1 cellular context compared by ENCODE assay signal in genomic region chr2:95076705-95077520, GRCh38.
A peak's percentile ranks its signal among the peaks of the same experiment; 100 is the strongest.
TF ChIP-seq lines count a peak whose summit lies in the region.

No MANE protein-coding gene starts in this region.

TF ChIP-seq in IMR-90, 13 proteins besides CTCF, POLR2A, EP300 and RAD21:
- no peak for TF ChIP-seq RCOR1 (IDR thresholded peaks at IDR 0.05; ENCODE audit: insufficient replicate concordance, low read length)
- no peak for TF ChIP-seq FOS (IDR thresholded peaks at IDR 0.05; ENCODE audit: low read depth, low read length)
- no peak for TF ChIP-seq BHLHE40 (IDR thresholded peaks at IDR 0.05; ENCODE audit: low read depth, low read length)
- no peak for TF ChIP-seq NFE2L2 (IDR thresholded peaks at IDR 0.05; ENCODE audit: low read depth, low read length)
- TF ChIP-seq RFX5 (IDR thresholded peaks at IDR 0.05; ENCODE audit: low read depth, low read length), result no peak
- no peak for TF ChIP-seq MAFK (IDR thresholded peaks at IDR 0.05; ENCODE audit: low read depth, low read length)
- no peak for TF ChIP-seq USF2 (IDR thresholded peaks at IDR 0.05; ENCODE audit: low read depth, low read length)
- TF ChIP-seq MAZ (IDR thresholded peaks at IDR 0.05; ENCODE audit: borderline replicate concordance, low read depth, low read length), result peak; percentile 56; the same call in 1 of the 2 replicates
- peak; percentile 38 for TF ChIP-seq SMC3 (IDR thresholded peaks at IDR 0.05; ENCODE audit: low read depth, low read length)
- TF ChIP-seq ELK1 (IDR thresholded peaks at IDR 0.05; ENCODE audit: borderline replicate concordance, low read depth, low read length), result no peak
- no peak for TF ChIP-seq CEBPB (IDR thresholded peaks at IDR 0.05; ENCODE audit: low read depth, low read length)
- TF ChIP-seq CHD1 (IDR thresholded peaks at IDR 0.05; ENCODE audit: low read depth, low read length), result no peak
- no peak for TF ChIP-seq MXI1 (IDR thresholded peaks at IDR 0.05; ENCODE audit: borderline replicate concordance, low read depth, low read length)
